ENCODE assay signal across 31 cellular contexts in genomic region chr1:33715195-33715811, GRCh38.
"Had no signal": no experiment of that assay in that cellular context is flagged by ENCODE, and none has a peak within 500 bp of the region (broad histone marks: within the 10 kb centered on the region; RNA-seq: fewer than 3 reads in every experiment).

No MANE protein-coding gene starts in this region.

- H3K36me3 Mint-ChIP-seq: activated naive CD4-positive, alpha-beta T cell treated with anti-CD3 and anti-CD28 coated beads, Interleukin-2, amount 10 ng/mL, durations not matched to agents 7 days and 5 days; activated naive CD4-positive, alpha-beta T cell treated with anti-CD3 and anti-CD28 coated beads, Interleukin-2, amount 50 U/mL, for 72 hours; activated naive CD8-positive, alpha-beta T cell treated with anti-CD3 and anti-CD28 coated beads, Interleukin-2, amount 10 ng/mL, durations not matched to agents 7 days and 5 days had no signal

- H3K4me1 Mint-ChIP-seq: activated B cell treated with CpG ODN at 0.5 μM for 24 hours; activated CD4-positive, alpha-beta memory T cell treated with anti-CD3 and anti-CD28 coated beads, Interleukin-2, amount 10 ng/mL, durations not matched to agents 7 days and 5 days; activated CD4-positive, alpha-beta T cell treated with anti-CD3 and anti-CD28 coated beads, Interleukin-2, amount 10 ng/mL, durations not matched to agents 7 days and 5 days; activated naive CD4-positive, alpha-beta T cell treated with anti-CD3 and anti-CD28 coated beads, Interleukin-2, amount 10 ng/mL, durations not matched to agents 7 days and 5 days; activated naive CD8-positive, alpha-beta T cell treated with anti-CD3 and anti-CD28 coated beads, Interleukin-2, amount 10 ng/mL, durations not matched to agents 7 days and 5 days; central memory CD8-positive, alpha-beta T cell had no signal

- H3K4me3 Mint-ChIP-seq: activated B cell treated with CpG ODN at 0.5 μM for 24 hours; activated CD4-positive, alpha-beta memory T cell treated with anti-CD3 and anti-CD28 coated beads, Interleukin-2, amount 10 ng/mL, durations not matched to agents 7 days and 5 days; activated CD4-positive, alpha-beta T cell treated with anti-CD3 and anti-CD28 coated beads, Interleukin-2, amount 10 ng/mL, durations not matched to agents 7 days and 5 days; activated naive CD4-positive, alpha-beta T cell treated with anti-CD3 and anti-CD28 coated beads, Interleukin-2, amount 10 ng/mL, durations not matched to agents 7 days and 5 days; activated naive CD8-positive, alpha-beta T cell treated with anti-CD3 and anti-CD28 coated beads, Interleukin-2, amount 10 ng/mL, durations not matched to agents 7 days and 5 days; activated T-helper 1 cell treated with anti-CD3 and anti-CD28 coated beads, Interleukin-12 subunit alpha, Interleukin-12 subunit beta, Interleukin-2, Interleukin-4 antibody, amounts not matched to agents 30 ng/mL and 10 ng/mL and 1 ng/mL, durations not matched to agents 14 hours and 24 hours and 36 hours; brain; central memory CD8-positive, alpha-beta T cell; dendritic cell treated with granulocyte-macrophage colony-stimulating factor and Interleukin-4, amounts not matched to agents 40 ng/mL and 50 ng/mL, for 4 days; effector memory CD8-positive, alpha-beta T cell; T-helper 17 cell; T-helper 2 cell treated with Interferon-gamma antibody and Interleukin-4, amounts not matched to agents 5 μg/mL and 100 μg/mL, for 36 hours had no signal

- H3K27ac Mint-ChIP-seq: activated B cell treated with CpG ODN at 0.5 μM for 24 hours; activated CD4-positive, alpha-beta memory T cell treated with anti-CD3 and anti-CD28 coated beads, Interleukin-2, amount 10 ng/mL, durations not matched to agents 7 days and 5 days; activated CD4-positive, alpha-beta T cell treated with anti-CD3 and anti-CD28 coated beads, Interleukin-2, amount 10 ng/mL, durations not matched to agents 7 days and 5 days; activated naive CD4-positive, alpha-beta T cell treated with anti-CD3 and anti-CD28 coated beads, Interleukin-2, amount 10 ng/mL, durations not matched to agents 7 days and 5 days; activated naive CD4-positive, alpha-beta T cell treated with anti-CD3 and anti-CD28 coated beads, Interleukin-2, amount 50 U/mL, for 72 hours; activated naive CD8-positive, alpha-beta T cell treated with anti-CD3 and anti-CD28 coated beads, Interleukin-2, amount 10 ng/mL, durations not matched to agents 7 days and 5 days; activated T-helper 1 cell treated with anti-CD3 and anti-CD28 coated beads, Interleukin-12 subunit alpha, Interleukin-12 subunit beta, Interleukin-2, Interleukin-4 antibody, amounts not matched to agents 30 ng/mL and 10 ng/mL and 1 ng/mL, durations not matched to agents 14 hours and 24 hours and 36 hours; activated T-helper 2 cell treated with anti-CD3 and anti-CD28 coated beads, Interferon-gamma antibody, Interleukin-2, Interleukin-4, amounts not matched to agents 10 μg/mL and 5 μg/mL and 100 μg/mL, durations not matched to agents 14 hours and 24 hours and 36 hours; brain; dendritic cell treated with granulocyte-macrophage colony-stimulating factor and Interleukin-4, amounts not matched to agents 40 ng/mL and 50 ng/mL, for 4 days; effector memory CD8-positive, alpha-beta T cell; T-helper 17 cell; T-helper 2 cell treated with Interferon-gamma antibody and Interleukin-4, amounts not matched to agents 5 μg/mL and 100 μg/mL, for 36 hours had no signal

- DNase-seq: activated B cell treated with CpG ODN at 0.5 μM for 24 hours; activated CD4-positive, alpha-beta memory T cell treated with anti-CD3 and anti-CD28 coated beads, Interleukin-2, amount 10 ng/mL, durations not matched to agents 7 days and 5 days; activated CD4-positive, alpha-beta T cell treated with anti-CD3 and anti-CD28 coated beads, Interleukin-2, amount 10 ng/mL, durations not matched to agents 7 days and 5 days; activated CD4-positive, alpha-beta T cell treated with anti-CD3 and anti-CD28 coated beads, Interleukin-2, amount 50 U/mL, for 4 hours; activated gamma-delta T cell; activated naive CD4-positive, alpha-beta T cell; activated naive CD4-positive, alpha-beta T cell treated with anti-CD3 and anti-CD28 coated beads, Interleukin-2, amount 10 ng/mL, durations not matched to agents 7 days and 5 days; activated naive CD8-positive, alpha-beta T cell treated with anti-CD3 and anti-CD28 coated beads, Interleukin-2, amount 10 ng/mL, durations not matched to agents 7 days and 5 days; activated T-cell treated with anti-CD3 and anti-CD28 coated beads, Interleukin-2, amount 50 U/mL, for 1 hour; activated T-cell treated with anti-CD3 and anti-CD28 coated beads, Interleukin-2, amount 50 U/mL, for 48 hours; dorsolateral prefrontal cortex; effector CD4-positive, alpha-beta T cell; effector memory CD8-positive, alpha-beta T cell; foreskin fibroblast; T-helper 1 cell; T-helper 17 cell; T1000; WERI-Rb-1 had no signal

- ATAC-seq: activated CD4-positive, CD25-positive, alpha-beta regulatory T cell treated with anti-CD3 and anti-CD28 coated beads, Interleukin-2, amount 50 U/mL, for 24 hours; activated naive CD4-positive, alpha-beta T cell treated with anti-CD3 and anti-CD28 coated beads, Interleukin-2, amount 50 U/mL, for 72 hours; effector memory CD8-positive, alpha-beta T cell; T-helper 17 cell had no signal

- H3K4me3 ChIP-seq: ascending aorta, breast epithelium, cardiac muscle cell, coronary artery, dorsolateral prefrontal cortex had no signal

- H3K36me3 ChIP-seq: ascending aorta, breast epithelium, cardiac muscle cell, WERI-Rb-1 had no signal

- H3K27me3 ChIP-seq: ascending aorta, cardiac muscle cell, dorsolateral prefrontal cortex had no signal

- H3K9me3 Mint-ChIP-seq: activated B cell treated with CpG ODN at 0.5 μM for 24 hours; activated CD4-positive, alpha-beta memory T cell treated with anti-CD3 and anti-CD28 coated beads, Interleukin-2, amount 10 ng/mL, durations not matched to agents 7 days and 5 days; activated CD4-positive, alpha-beta T cell treated with anti-CD3 and anti-CD28 coated beads, Interleukin-2, amount 10 ng/mL, durations not matched to agents 7 days and 5 days; activated naive CD4-positive, alpha-beta T cell treated with anti-CD3 and anti-CD28 coated beads, Interleukin-2, amount 10 ng/mL, durations not matched to agents 7 days and 5 days; activated naive CD4-positive, alpha-beta T cell treated with anti-CD3 and anti-CD28 coated beads, Interleukin-2, amount 50 U/mL, for 72 hours; activated naive CD8-positive, alpha-beta T cell treated with anti-CD3 and anti-CD28 coated beads, Interleukin-2, amount 10 ng/mL, durations not matched to agents 7 days and 5 days; activated T-helper 1 cell treated with anti-CD3 and anti-CD28 coated beads, Interleukin-12 subunit alpha, Interleukin-12 subunit beta, Interleukin-2, Interleukin-4 antibody, amounts not matched to agents 30 ng/mL and 10 ng/mL and 1 ng/mL, durations not matched to agents 14 hours and 24 hours and 36 hours; activated T-helper 2 cell treated with anti-CD3 and anti-CD28 coated beads, Interferon-gamma antibody, Interleukin-2, Interleukin-4, amounts not matched to agents 10 μg/mL and 5 μg/mL and 100 μg/mL, durations not matched to agents 14 hours and 24 hours and 36 hours; brain; central memory CD8-positive, alpha-beta T cell; dendritic cell treated with granulocyte-macrophage colony-stimulating factor and Interleukin-4, amounts not matched to agents 40 ng/mL and 50 ng/mL, for 4 days; effector memory CD8-positive, alpha-beta T cell; T-helper 2 cell treated with Interferon-gamma antibody and Interleukin-4, amounts not matched to agents 5 μg/mL and 100 μg/mL, for 36 hours had no signal

- H3K4me1 ChIP-seq: ascending aorta, breast epithelium had no signal

- H3K9me3 ChIP-seq: ascending aorta, breast epithelium had no signal

- H3K27ac ChIP-seq: ascending aorta, breast epithelium, cardiac muscle cell, coronary artery, dorsolateral prefrontal cortex, epithelial cell of prostate, WERI-Rb-1 had no signal

- H3K27me3 Mint-ChIP-seq: activated CD4-positive, alpha-beta memory T cell treated with anti-CD3 and anti-CD28 coated beads, Interleukin-2, amount 10 ng/mL, durations not matched to agents 7 days and 5 days had no signal
